14 cellular contexts compared by ENCODE assay signal in the genomic region with DNA sequence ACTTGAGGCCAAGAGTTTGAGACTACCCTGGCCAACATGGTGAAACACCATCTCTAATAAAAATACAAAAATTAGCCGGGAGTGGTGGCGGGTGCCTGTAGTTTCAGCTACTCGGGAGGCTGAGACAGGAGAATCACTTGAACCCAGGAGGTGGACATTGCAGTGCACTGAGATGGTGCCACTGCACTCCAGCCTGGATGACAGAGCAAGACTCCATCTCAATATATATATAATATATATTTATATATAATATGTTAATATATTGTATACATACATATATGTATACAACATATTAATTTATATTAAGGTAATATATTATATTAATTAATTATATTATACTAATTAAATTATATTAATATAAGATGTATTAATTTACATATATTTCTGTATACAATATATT. TPM values are rescaled to one million over a fixed set of nuclear protein-coding genes. Genes with fewer than 3 reads are reported as not detected.
"Had no signal": no experiment of that assay in that cellular context is flagged by ENCODE, and none has a peak within 500 bp of the region (broad histone marks: within the 10 kb centered on the region; RNA-seq: fewer than 3 reads in every experiment).

No MANE protein-coding gene starts in this region.

RNA-seq across cellular contexts. Expression of gene RLN3, which starts 8.2 kb away (rescaled TPM):
- total RNA-seq: activated B cell treated with CpG ODN at 0.5 μM for 24 hours; activated CD4-positive, alpha-beta memory T cell treated with anti-CD3 and anti-CD28 coated beads for 36 hours; activated CD4-positive, alpha-beta memory T cell treated with anti-CD3 and anti-CD28 coated beads, Interleukin-2, amount 10 ng/mL, durations not matched to agents 7 days and 5 days; activated CD4-positive, alpha-beta T cell treated with anti-CD3 and anti-CD28 coated beads for 36 hours; activated CD4-positive, alpha-beta T cell treated with anti-CD3 and anti-CD28 coated beads, Interleukin-2, amount 10 ng/mL, durations not matched to agents 24 days and 14 days; activated CD4-positive, alpha-beta T cell treated with anti-CD3 and anti-CD28 coated beads, Interleukin-2, amount 10 ng/mL, durations not matched to agents 7 days and 5 days; activated CD8-positive, alpha-beta memory T cell treated with anti-CD3 and anti-CD28 coated beads for 36 hours; activated CD8-positive, alpha-beta memory T cell treated with anti-CD3 and anti-CD28 coated beads, Interleukin-2, amount 10 ng/mL, durations not matched to agents 7 days and 5 days; activated CD8-positive, alpha-beta T cell treated with anti-CD3 and anti-CD28 coated beads for 36 hours; activated CD8-positive, alpha-beta T cell treated with anti-CD3 and anti-CD28 coated beads, Interleukin-2, amount 10 ng/mL, durations not matched to agents 7 days and 5 days; T-cell; T-helper 1 cell treated with Interleukin-12 subunit alpha and Interleukin-12 subunit beta and Interleukin-4 antibody, amounts not matched to agents 30 ng/mL and 1 ng/mL, for 36 hours; T-helper 17 cell; T-helper 2 cell treated with Interferon-gamma antibody and Interleukin-4, amounts not matched to agents 100 ng/mL and 5 ng/mL, for 36 hours had no signal

RNA-seq across cellular contexts. Expression of gene PALM3, which starts 42.1 kb away (rescaled TPM):
- total RNA-seq: activated B cell treated with CpG ODN at 0.5 μM for 24 hours; activated CD4-positive, alpha-beta memory T cell treated with anti-CD3 and anti-CD28 coated beads for 36 hours; activated CD4-positive, alpha-beta memory T cell treated with anti-CD3 and anti-CD28 coated beads, Interleukin-2, amount 10 ng/mL, durations not matched to agents 7 days and 5 days; activated CD4-positive, alpha-beta T cell treated with anti-CD3 and anti-CD28 coated beads, Interleukin-2, amount 10 ng/mL, durations not matched to agents 24 days and 14 days; activated CD4-positive, alpha-beta T cell treated with anti-CD3 and anti-CD28 coated beads, Interleukin-2, amount 10 ng/mL, durations not matched to agents 7 days and 5 days; activated CD8-positive, alpha-beta memory T cell treated with anti-CD3 and anti-CD28 coated beads for 36 hours; activated CD8-positive, alpha-beta memory T cell treated with anti-CD3 and anti-CD28 coated beads, Interleukin-2, amount 10 ng/mL, durations not matched to agents 7 days and 5 days; activated CD8-positive, alpha-beta T cell treated with anti-CD3 and anti-CD28 coated beads for 36 hours; activated CD8-positive, alpha-beta T cell treated with anti-CD3 and anti-CD28 coated beads, Interleukin-2, amount 10 ng/mL, durations not matched to agents 7 days and 5 days; T-helper 1 cell treated with Interleukin-12 subunit alpha and Interleukin-12 subunit beta and Interleukin-4 antibody, amounts not matched to agents 30 ng/mL and 1 ng/mL, for 36 hours; T-helper 17 cell; T-helper 2 cell treated with Interferon-gamma antibody and Interleukin-4, amounts not matched to agents 100 ng/mL and 5 ng/mL, for 36 hours had no signal
